ENCODE assay signal across 1 cellular context in the genomic region with DNA sequence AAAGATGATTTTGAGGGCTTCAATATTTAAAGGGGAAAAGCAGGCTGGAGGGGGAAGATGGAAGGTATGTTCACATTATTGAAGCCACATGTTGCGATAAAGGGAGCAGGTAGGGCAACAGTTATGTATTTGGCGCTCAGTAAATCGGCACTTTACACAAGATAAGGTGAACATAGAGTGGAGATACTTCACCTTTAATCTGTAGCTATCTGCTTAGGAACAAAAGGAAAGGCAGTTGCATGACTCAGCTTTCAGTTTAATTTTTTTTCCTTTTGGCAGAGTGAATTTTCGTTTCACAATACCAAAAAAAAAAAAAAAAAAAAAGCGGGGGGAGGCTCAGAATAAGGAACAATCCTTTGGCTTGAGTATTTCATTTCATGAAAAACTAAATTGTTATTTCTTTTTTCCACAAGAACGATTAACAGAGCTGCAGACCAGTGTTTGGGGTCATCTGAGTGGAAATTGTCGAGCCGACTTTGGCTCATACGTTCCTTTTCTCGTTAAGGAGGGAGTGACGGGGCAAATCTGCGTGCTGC.
TF ChIP-seq lines count a peak whose summit lies in the region.

No MANE protein-coding gene starts in this region.

TF ChIP-seq in H1, 55 proteins besides CTCF, POLR2A, EP300 and RAD21:
- 0 out of 2 replicates have a peak, but pooled peaks have one; percentile 32 for TF ChIP-seq BACH1 (IDR thresholded peaks at IDR 0.05; ENCODE audit: low read length)
- no peak for TF ChIP-seq SRF (IDR thresholded peaks at IDR 0.05; ENCODE audit: low read depth, low read length)
